Comparison of ENCODE assay signal across 22 cellular contexts in genomic region chr9:121906074-121906520, GRCh38.
DNase-seq lines count a peak whose midpoint lies in the region; ATAC-seq and TF ChIP-seq lines count a peak whose summit lies in the region.
"Had no signal": no experiment of that assay in that cellular context is flagged by ENCODE, and none has a peak within 500 bp of the region (broad histone marks: within the 10 kb centered on the region; RNA-seq: fewer than 3 reads in every experiment).

No MANE protein-coding gene starts in this region.

- DNase-seq in MCF 10A (ENCODE audit: unreplicated experiment), result peak; percentile 32
- DNase-seq in breast epithelium (ENCODE audit: low spot score in 2 of 2), result no peak
- DNase-seq in mammary epithelial cell, result peak; percentile 40
- peak; percentile 80 for DNase-seq in foreskin melanocyte
- no peak for DNase-seq in Kasumi-1 (lab: John Stamatoyannopoulos, UW)
- DNase-seq in NCI-H446 treated with DMSO at 0.1 percent for 48 hours (lab: John Stamatoyannopoulos, UW), result no peak
- DNase-seq: 8988T; activated CD4-positive, CD25-positive, alpha-beta regulatory T cell; amygdala; CD4-positive, alpha-beta memory T cell; DMS79 treated with DMSO at 0.1 percent for 48 hours; heart right ventricle; natural killer cell; NCI-H1436 treated with DMSO at 0.1 percent for 48 hours; NCI-H2227 treated with DMSO at 0.1 percent for 48 hours; T-helper 17 cell had no signal

- H3K4me3 Mint-ChIP-seq in MCF 10A (ENCODE audit: unreplicated experiment), result no peak overlapping the region
- H3K4me3 Mint-ChIP-seq: CD4-positive, alpha-beta memory T cell; natural killer cell; T-helper 17 cell had no signal

- H3K9me3 ChIP-seq in breast epithelium, result no peaks in the 10 kb centered on the region
- H3K9me3 ChIP-seq in mammary epithelial cell (replicated peaks; ENCODE audit: insufficient read depth, low read length), result no peaks in the 10 kb centered on the region
- H3K9me3 ChIP-seq: heart right ventricle, tibial nerve had no signal

- H3K4me1 ChIP-seq in breast epithelium (no peaks in the 10 kb centered on the region), mammary epithelial cell (ENCODE audit: insufficient read depth, low read length) (no peaks in the 10 kb centered on the region)

- H3K9ac ChIP-seq in mammary epithelial cell (ENCODE audit: insufficient read depth, low read length), result no peak overlapping the region

- no peak overlapping the region for H3K27ac Mint-ChIP-seq in MCF 10A (ENCODE audit: low read depth, unreplicated experiment)
- H3K27ac Mint-ChIP-seq: CD4-positive, alpha-beta memory T cell; natural killer cell; progenitor cell of endocrine pancreas; T-helper 17 cell had no signal

- no peaks in the 10 kb centered on the region for H3K9me3 Mint-ChIP-seq in MCF 10A (ENCODE audit: unreplicated experiment)
- H3K9me3 Mint-ChIP-seq: natural killer cell had no signal

- no peaks in the 10 kb centered on the region for H4K20me1 ChIP-seq in mammary epithelial cell (ENCODE audit: insufficient read depth, low read length)

- dilution Hi-C loops in mammary epithelial cell (cut with HindIII; ENCODE audit: low sequenced_read_pairs), result no loop called here

- POLR2A ChIA-PET in MCF 10A (lab: Yijun Ruan, JAX), result interaction anchor here (0.7 to 1.3 kb wide), 2 partner anchors 9 to 66 kb away, joined by 3 to 4 read pairs; no protein-coding TSS in a partner anchor

- TF ChIP-seq POLR2A in breast epithelium (IDR thresholded peaks at IDR 0.05), result no peak

- peaks cover 8% of the 10 kb centered on the region for H3K4me1 Mint-ChIP-seq in MCF 10A (ENCODE audit: insufficient read depth, unreplicated experiment)
- H3K4me1 Mint-ChIP-seq: CD4-positive, alpha-beta memory T cell; natural killer cell; T-helper 17 cell had no signal

- H3K79me2 ChIP-seq in mammary epithelial cell (ENCODE audit: insufficient read depth, low read length), result no peaks in the 10 kb centered on the region

- BruUV-seq in MCF 10A (replicated peaks; lab: Mats Ljungman, UMichigan) (no TSS peak), mammary epithelial cell (replicated peaks; lab: Mats Ljungman, UMichigan) (no TSS peak)

- TF ChIP-seq CTCF in MCF 10A (IDR thresholded peaks at IDR 0.05; ENCODE audit: unreplicated experiment) (no peak), breast epithelium (IDR thresholded peaks at IDR 0.05) (no peak), mammary epithelial cell (conservative IDR thresholded peaks at IDR 0.05 in 1 of 2, IDR thresholded peaks at IDR 0.05 in 1 of 2; ENCODE audit: extremely low read depth in 1 of 2, insufficient read depth in 1 of 2, low read depth in 1 of 2, low read length in 2 of 2) (no peak)

- no peaks in the 10 kb centered on the region for H3K27me3 ChIP-seq in breast epithelium
- no peaks in the 10 kb centered on the region for H3K27me3 ChIP-seq in mammary epithelial cell (ENCODE audit: insufficient read depth, low read length)
- H3K27me3 ChIP-seq: heart right ventricle, tibial nerve had no signal

- CTCF ChIA-PET in MCF 10A (lab: Yijun Ruan, JAX) (interaction anchor here (0.6 kb wide), 1 partner anchor 13 kb away, joined by 3 read pairs; no protein-coding TSS in a partner anchor), mammary epithelial cell (lab: Charles Lee; ENCODE audit: low non-redundant PET) (no interaction called here)

- ATAC-seq in GM18517 (IDR thresholded peaks at IDR 0.05; ENCODE audit: unreplicated experiment) (no peak), GM21576 (IDR thresholded peaks at IDR 0.05; ENCODE audit: unreplicated experiment) (no peak)
- ATAC-seq: natural killer cell, T-helper 17 cell had no signal

- no peaks in the 10 kb centered on the region for H3K36me3 Mint-ChIP-seq in MCF 10A (ENCODE audit: insufficient read depth, unreplicated experiment)
- H3K36me3 Mint-ChIP-seq: CD4-positive, alpha-beta memory T cell; natural killer cell had no signal

- H2AFZ ChIP-seq in mammary epithelial cell (ENCODE audit: low read depth, low read length), result no peak overlapping the region

- H3K27ac ChIP-seq in breast epithelium, result no peak overlapping the region
- H3K27ac ChIP-seq in mammary epithelial cell (ENCODE audit: insufficient read depth, low read depth, low read length), result no peak overlapping the region
- H3K27ac ChIP-seq: RWPE1 had no signal

- H3K36me3 ChIP-seq in breast epithelium (no peaks in the 10 kb centered on the region), mammary epithelial cell (ENCODE audit: insufficient read depth, low read length) (no peaks in the 10 kb centered on the region)
- H3K36me3 ChIP-seq: heart right ventricle, tibial nerve had no signal

- H3K4me2 ChIP-seq in mammary epithelial cell (ENCODE audit: insufficient read depth, low read depth, low read length), result no peak overlapping the region

- in situ Hi-C loops in mammary epithelial cell (cut with MboI; ENCODE audit: low sequenced_read_pairs in 2 of 2), result no loop called here

- H3K4me3 ChIP-seq in breast epithelium, result no peak overlapping the region
- no peak overlapping the region for H3K4me3 ChIP-seq in mammary epithelial cell (replicated peaks in 1 of 3; ENCODE audit: insufficient read depth in 1 of 3, low read depth in 2 of 3, low read length in 3 of 3)
- H3K4me3 ChIP-seq: heart right ventricle, lung, tibial nerve had no signal

- intact Hi-C loops in MCF 10A (cut with micrococcal nuclease), result no loop called here
- intact Hi-C loops in breast epithelium (cut with DNase I; ENCODE audit: low total_unique reads), result no loop called here
- intact Hi-C loops in mammary epithelial cell (cut with micrococcal nuclease), result no loop called here

- H3K27me3 Mint-ChIP-seq in MCF 10A (ENCODE audit: insufficient read depth, unreplicated experiment), result no peaks in the 10 kb centered on the region
- H3K27me3 Mint-ChIP-seq: CD4-positive, alpha-beta memory T cell; T-helper 17 cell had no signal

Comparison
In these comparisons a context has a peak if more than half of its experiments do, and no peak if none do; other contexts are left out.
1. DNase-seq: peak in MCF 10A (single experiment), mammary epithelial cell (single experiment) and foreskin melanocyte (single experiment); none in breast epithelium (0 of 2), Kasumi-1 (0 of 2) and NCI-H446 treated with DMSO at 0.1 percent for 48 hours (single experiment).